Comparison of ENCODE assay signal across 8 cellular contexts in the genomic region with DNA sequence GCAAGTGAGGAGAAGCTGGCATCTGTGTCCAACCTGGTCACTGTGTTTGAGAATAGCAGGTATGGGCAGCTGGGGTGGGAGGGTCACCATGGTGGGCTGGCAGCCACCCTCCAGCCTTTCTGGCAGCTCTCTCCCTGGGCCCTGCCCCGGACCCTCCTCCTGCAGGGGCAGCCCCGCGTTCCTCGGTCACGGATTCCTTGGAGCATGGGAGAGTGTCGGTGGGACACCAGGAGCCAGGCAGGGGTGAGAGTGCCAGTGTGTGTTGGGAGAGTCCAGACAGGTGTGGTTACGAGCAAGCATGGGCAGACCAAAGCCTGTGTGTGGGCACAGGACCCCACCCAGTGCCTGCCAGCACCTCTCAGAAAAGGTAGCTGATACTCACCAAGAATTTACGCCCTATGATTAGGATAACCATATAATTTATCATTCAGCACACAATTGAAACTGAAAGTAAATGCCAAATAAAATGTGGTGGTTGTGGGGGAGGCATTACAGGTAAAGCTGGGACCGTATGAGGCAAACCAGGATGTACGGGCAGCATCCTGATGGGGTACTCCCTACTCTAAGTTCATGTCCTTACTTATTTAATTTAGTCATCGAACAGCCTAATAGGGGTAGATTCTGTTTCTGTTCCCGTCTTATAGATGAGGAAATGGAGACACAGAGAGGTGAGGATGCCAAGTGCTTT. TPM values are rescaled to one million over a fixed set of nuclear protein-coding genes. Genes with fewer than 3 reads are reported as not detected.
DNase-seq lines count a peak whose midpoint lies in the region; ATAC-seq and TF ChIP-seq lines count a peak whose summit lies in the region.

No MANE protein-coding gene starts in this region.

- POLR2A ChIA-PET in A673 (lab: Charles Lee; ENCODE audit: low non-redundant PET): no interaction called here

- H3K27ac ChIP-seq in heart right ventricle (peak overlapping the region in 5 of 10 donors; percentile 1 to 86 (median 48)), MM.1S (ENCODE audit: low read length) (peak overlapping the region; percentile 34; the same call in 1 of the 2 replicates), upper lobe of right lung (peak overlapping the region; percentile 73), A673 (ENCODE audit: low read depth, low read length, poor library complexity, severe bottlenecking) (no peak overlapping the region)

- H4K20me1 ChIP-seq in MM.1S (ENCODE audit: insufficient read depth, low read length): no peaks in the 10 kb centered on the region

- H3K36me3 Mint-ChIP-seq in immature natural killer cell: no peaks in the 10 kb centered on the region

- H3K4me3 ChIP-seq in heart right ventricle: peak overlapping the region in 7 of 10 donors; percentile 21 to 60 (median 40)
- peak overlapping the region; percentile 45; the same call in 1 of the 2 replicates for H3K4me3 ChIP-seq in MM.1S (ENCODE audit: low read length)
- H3K4me3 ChIP-seq in upper lobe of right lung: peak overlapping the region; percentile 47
- no peak overlapping the region for H3K4me3 ChIP-seq in A673 (ENCODE audit: low read depth, low read length, poor library complexity, severe bottlenecking)

- peak overlapping the region; percentile 89 for H3K4me2 ChIP-seq in MM.1S (ENCODE audit: low read depth, low read length)

- peak overlapping the region; percentile 82 for H2AFZ ChIP-seq in MM.1S (ENCODE audit: low read length)

- intact Hi-C loops in heart right ventricle (cut with DNase I) (no loop called here), cardiac septum (cut with DNase I) (no loop called here), upper lobe of right lung (cut with DNase I) (no loop called here), A673 (cut with micrococcal nuclease; ENCODE audit: unreplicated experiment) (no loop called here)

- ATAC-seq in heart right ventricle (no peak), upper lobe of right lung (no peak)

- TF ChIP-seq CTCF in heart right ventricle (IDR thresholded peaks at IDR 0.05) (no peak), MM.1S (IDR thresholded peaks at IDR 0.05; ENCODE audit: low read length) (no peak), upper lobe of right lung (IDR thresholded peaks at IDR 0.05) (no peak), A673 (conservative IDR thresholded peaks at IDR 0.05; ENCODE audit: low read depth, low read length) (no peak)

- H3K4me1 ChIP-seq in heart right ventricle: peaks cover 0 to 27% (median 0%) of the 10 kb centered on the region in 9 donors
- H3K4me1 ChIP-seq in MM.1S (ENCODE audit: low read length): peaks cover 32% of the 10 kb centered on the region
- H3K4me1 ChIP-seq in upper lobe of right lung: no peaks in the 10 kb centered on the region
- no peaks in the 10 kb centered on the region for H3K4me1 ChIP-seq in A673 (ENCODE audit: insufficient read depth, low read length, poor library complexity, severe bottlenecking)

- H3K36me3 ChIP-seq in heart right ventricle (no peaks in the 10 kb centered on the region), MM.1S (replicated peaks; ENCODE audit: insufficient read depth, low read length) (no peaks in the 10 kb centered on the region), upper lobe of right lung (no peaks in the 10 kb centered on the region), A673 (ENCODE audit: insufficient read depth, low read length, poor library complexity, severe bottlenecking) (no peaks in the 10 kb centered on the region)

- no peaks in the 10 kb centered on the region for H3K9me2 ChIP-seq in MM.1S (replicated peaks; ENCODE audit: insufficient read depth, low read length)

- peak overlapping the region; percentile 25; the same call in 1 of the 2 replicates for H3K9ac ChIP-seq in MM.1S (ENCODE audit: low read length)

- WGBS in heart right ventricle, 2 donors: 85 to 91% methylated on average over 12 of the region's 12 CpGs

- no peak for DNase-seq in heart right ventricle
- DNase-seq in cardiac septum (ENCODE audit: low spot score): no peak
- DNase-seq in MM.1S: no peak
- DNase-seq in immature natural killer cell: no peak
- no peak for DNase-seq in upper lobe of right lung
- DNase-seq in globus pallidus (ENCODE audit: low spot score): no peak
- no peak for DNase-seq in A673 (ENCODE audit: low spot score)
- no peak for DNase-seq in NCI-H187 (lab: John Stamatoyannopoulos, UW)

- BruUV-seq in A673 (replicated peaks; lab: Mats Ljungman, UMichigan): no TSS peak

- H3K9me3 ChIP-seq in heart right ventricle: no peaks in the 10 kb centered on the region
- no peaks in the 10 kb centered on the region for H3K9me3 ChIP-seq in MM.1S (replicated peaks; ENCODE audit: insufficient read depth, low read length)
- no peaks in the 10 kb centered on the region for H3K9me3 ChIP-seq in upper lobe of right lung
- no peaks in the 10 kb centered on the region for H3K9me3 ChIP-seq in A673 (ENCODE audit: low read depth, low read length, poor library complexity, severe bottlenecking)

- CTCF ChIA-PET in A673 (lab: Charles Lee): no interaction called here

- H3K27me3 ChIP-seq in heart right ventricle (no peaks in the 10 kb centered on the region), MM.1S (replicated peaks; ENCODE audit: insufficient read depth, low read length) (no peaks in the 10 kb centered on the region), upper lobe of right lung (no peaks in the 10 kb centered on the region), A673 (replicated peaks; ENCODE audit: insufficient read depth, low read depth, low read length, poor library complexity) (no peaks in the 10 kb centered on the region)

- H3K27ac Mint-ChIP-seq in immature natural killer cell: peak overlapping the region in 4 of 6 donors; percentile 26 to 68 (median 51)

- H3K4me3 Mint-ChIP-seq in immature natural killer cell: peak overlapping the region; percentile 36 to 72 (median 51)

- no peaks in the 10 kb centered on the region for H3K79me2 ChIP-seq in MM.1S (ENCODE audit: low read length)

- H3K9me3 Mint-ChIP-seq in immature natural killer cell: no peaks in the 10 kb centered on the region

- peaks cover 0 to 4% (median 4%) of the 10 kb centered on the region in 3 donors for H3K27me3 Mint-ChIP-seq in immature natural killer cell (ENCODE audit: low read depth in 3 of 3)

- H3F3A ChIP-seq in MM.1S (ENCODE audit: insufficient read depth, low read length): 0 out of 2 replicates have a peak, but pooled peaks cover 5% of the 10 kb centered on the region

- peaks cover 16 to 26% of the 10 kb centered on the region in 2 donors for H3K4me1 Mint-ChIP-seq in immature natural killer cell

RNA-seq across cellular contexts. Expression of gene FGD2, which starts 0.5 kb away (rescaled TPM):
- 10 to 100 TPM in 1 of 10 donors, 1 to 10 TPM in 9; 1.0 to 22.1 (median 2.0) TPM for total RNA-seq in heart right ventricle
- 1 to 10 TPM; 2.8 to 6.7 TPM for polyA plus RNA-seq in heart right ventricle
- total RNA-seq in cardiac septum: 2.3 TPM
- 1 to 10 TPM in 2 of 3 donors, under 1 TPM in 1; 0.77 to 3.6 (median 1.9) TPM for polyA plus RNA-seq in immature natural killer cell
- 56.9 TPM for total RNA-seq in upper lobe of right lung
- not detected in 2 replicates for total RNA-seq in A673 (2021)

RNA-seq across cellular contexts. Expression of gene MTCH1, which starts 20.0 kb away (rescaled TPM):
- total RNA-seq in heart right ventricle (100 to 1,000 TPM; 127 to 296 (median 156) TPM), cardiac septum (139 TPM), upper lobe of right lung (194 TPM), A673 (2021) (219 and 242 TPM in 2 replicates)
- polyA plus RNA-seq in heart right ventricle (100 to 1,000 TPM in 1 of 2 donors, 10 to 100 TPM in 1; 82.6 to 341 TPM), immature natural killer cell (100 to 1,000 TPM in 1 of 3 donors, 10 to 100 TPM in 2; 86.0 to 116 (median 94.7) TPM)

RNA-seq across cellular contexts. Expression of gene PI16, which starts 51.4 kb away (rescaled TPM):
- total RNA-seq in heart right ventricle: 10 to 100 TPM in 9 of 10 donors, 1 to 10 TPM in 1; 4.4 to 38.9 (median 18.7) TPM
- 10 to 100 TPM in 1 of 2 donors, 1 to 10 TPM in 1; 6.3 to 38.6 TPM for polyA plus RNA-seq in heart right ventricle
- 11.9 TPM for total RNA-seq in cardiac septum
- 1 to 10 TPM; 3.6 to 6.9 (median 3.6) TPM for polyA plus RNA-seq in immature natural killer cell
- 3.4 TPM for total RNA-seq in upper lobe of right lung
- not detected in 2 replicates for total RNA-seq in A673 (2021)
